In the genomic region with DNA sequence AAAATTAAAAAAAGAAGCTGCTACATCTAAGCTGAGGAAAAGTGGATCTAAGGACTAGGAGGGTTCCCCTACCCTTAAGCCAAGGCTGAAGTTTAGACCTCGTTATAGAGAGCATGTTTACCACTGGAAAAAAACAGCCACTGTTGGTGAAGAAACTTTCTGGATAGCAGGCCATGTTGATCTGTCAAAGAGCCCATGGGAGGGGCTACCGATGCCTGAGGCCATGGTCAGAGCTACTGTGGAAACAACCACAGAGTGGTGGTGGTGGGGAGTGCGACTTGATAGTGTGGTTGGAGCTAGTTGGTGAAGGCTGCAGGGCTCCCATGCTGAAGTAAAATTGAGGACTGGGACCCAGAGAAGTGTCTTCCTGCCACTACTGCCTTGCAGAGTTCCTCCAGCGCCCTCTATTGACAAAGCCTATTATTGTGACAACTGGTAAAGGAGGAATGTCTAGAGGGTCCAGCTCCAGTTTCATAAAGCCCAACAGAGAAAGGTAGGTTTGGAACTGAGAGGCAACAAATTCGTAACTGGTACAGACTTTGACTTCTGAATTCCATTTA, we compare ENCODE assay signal across 9 cellular contexts. TPM values are rescaled to one million over a fixed set of nuclear protein-coding genes. Genes with fewer than 3 reads are reported as not detected.
DNase-seq lines count a peak whose midpoint lies in the region; ATAC-seq and TF ChIP-seq lines count a peak whose summit lies in the region.
"Had no signal": no experiment of that assay in that cellular context is flagged by ENCODE, and none has a peak within 500 bp of the region (broad histone marks: within the 10 kb centered on the region; RNA-seq: fewer than 3 reads in every experiment).

No MANE protein-coding gene starts in this region.

- no peaks in the 10 kb centered on the region for H3K27me3 ChIP-seq in GM23338 (ENCODE audit: insufficient read depth)
- no peaks in the 10 kb centered on the region for H3K27me3 ChIP-seq in upper lobe of left lung
- H3K27me3 ChIP-seq: SJSA1 had no signal

- DNase-seq in COR-L47 (lab: John Stamatoyannopoulos, UW) (peak; percentile 62), GM23338 (ENCODE audit: low spot score) (peak; percentile 97), NCI-H345 treated with DMSO at 0.1 percent for 48 hours (lab: John Stamatoyannopoulos, UW; ENCODE audit: unreplicated experiment) (peak; percentile 29), iPS-NIHi11 (ENCODE audit: low spot score) (peak; percentile 72), upper lobe of left lung (peak in 1 of 2 donors; percentile 59), HK-2 (ENCODE audit: unreplicated experiment) (no peak), epidermal melanocyte (ENCODE audit: insufficient read length, low spot score) (no peak)

- H3K36me3 ChIP-seq in GM23338 (ENCODE audit: insufficient read depth) (peaks cover 8% of the 10 kb centered on the region; the same call in 1 of the 2 replicates), upper lobe of left lung (no peaks in the 10 kb centered on the region)
- H3K36me3 ChIP-seq: SJSA1 had no signal

- no peaks in the 10 kb centered on the region for H3K27me3 Mint-ChIP-seq in GM23338 (ENCODE audit: insufficient read depth, low read depth, poor library complexity)
- H3K27me3 Mint-ChIP-seq in activated T-helper 17 cell treated with anti-CD3 and anti-CD28 coated beads, Interleukin-2, amount 50 U/mL, for 72 hours: peaks cover 27% of the 10 kb centered on the region

- H3K27ac ChIP-seq in GM23338 (ENCODE audit: low read depth): no peak overlapping the region
- no peak overlapping the region for H3K27ac ChIP-seq in upper lobe of left lung
- H3K27ac ChIP-seq: SJSA1 had no signal

- no peak overlapping the region for H3K4me3 ChIP-seq in GM23338
- no peak overlapping the region for H3K4me3 ChIP-seq in upper lobe of left lung
- H3K4me3 ChIP-seq: SJSA1 had no signal

- H3K4me1 ChIP-seq in GM23338 (ENCODE audit: insufficient read depth): no peaks in the 10 kb centered on the region
- peaks cover 0 to 8% (median 2%) of the 10 kb centered on the region in 4 donors for H3K4me1 ChIP-seq in upper lobe of left lung
- H3K4me1 ChIP-seq: SJSA1 had no signal

- H3F3A ChIP-seq in GM23338 (replicated peaks; ENCODE audit: low read depth): no peaks in the 10 kb centered on the region

- peaks cover 7 to 21% (median 11%) of the 10 kb centered on the region in 4 donors for H3K9me3 ChIP-seq in upper lobe of left lung

- TF ChIP-seq CTCF in GM23338 (conservative IDR thresholded peaks at IDR 0.05; ENCODE audit: low read depth in 2 of 2): peak; percentile 83 to 91
- peak; percentile 45 to 59 (median 56) for TF ChIP-seq CTCF in upper lobe of left lung (IDR thresholded peaks at IDR 0.05)

- H3K27ac Mint-ChIP-seq in GM23338: no peak overlapping the region
- no peak overlapping the region for H3K27ac Mint-ChIP-seq in activated T-helper 17 cell treated with anti-CD3 and anti-CD28 coated beads, Interleukin-2, amount 50 U/mL, for 72 hours

- H3K9me2 ChIP-seq in GM23338 (ENCODE audit: insufficient read depth): 0 out of 2 replicates have a peak, but pooled peaks cover 6% of the 10 kb centered on the region

- TF ChIP-seq EP300 in upper lobe of left lung (IDR thresholded peaks at IDR 0.05): no peak

- ATAC-seq in GM23338: peak; percentile 100
- ATAC-seq in activated T-helper 17 cell treated with anti-CD3 and anti-CD28 coated beads, Interleukin-2, amount 50 U/mL, for 72 hours (replicated peaks): peak; percentile 56
- peak; percentile 72 to 91 for ATAC-seq in upper lobe of left lung (ENCODE audit: low FRiP score in 2 of 2)

- H3K79me2 ChIP-seq in GM23338 (replicated peaks; ENCODE audit: insufficient read depth): no peaks in the 10 kb centered on the region

- 49 to 53% methylated on average over 5 of the region's 5 CpGs for WGBS in upper lobe of left lung, 2 donors

- H3K4me1 Mint-ChIP-seq in GM23338: peaks cover 2% of the 10 kb centered on the region; the same call in 2 of the 3 replicates
- H3K4me1 Mint-ChIP-seq in activated T-helper 17 cell treated with anti-CD3 and anti-CD28 coated beads, Interleukin-2, amount 50 U/mL, for 72 hours: no peaks in the 10 kb centered on the region

- H3K4me2 ChIP-seq in GM23338: no peak overlapping the region

- H4K20me1 ChIP-seq in GM23338 (replicated peaks; ENCODE audit: insufficient read depth): no peaks in the 10 kb centered on the region

- H3K9me3 Mint-ChIP-seq in GM23338: peaks cover 22% of the 10 kb centered on the region
- H3K9me3 Mint-ChIP-seq in activated T-helper 17 cell treated with anti-CD3 and anti-CD28 coated beads, Interleukin-2, amount 50 U/mL, for 72 hours: peaks cover 5% of the 10 kb centered on the region

- no peak overlapping the region for H3K4me3 Mint-ChIP-seq in GM23338
- H3K4me3 Mint-ChIP-seq in activated T-helper 17 cell treated with anti-CD3 and anti-CD28 coated beads, Interleukin-2, amount 50 U/mL, for 72 hours: no peak overlapping the region

- no peak for TF ChIP-seq POLR2A in upper lobe of left lung (IDR thresholded peaks at IDR 0.05)

- H3K36me3 Mint-ChIP-seq in GM23338 (ENCODE audit: low read depth): peaks cover 16% of the 10 kb centered on the region; the same call in 2 of the 3 replicates
- no peaks in the 10 kb centered on the region for H3K36me3 Mint-ChIP-seq in activated T-helper 17 cell treated with anti-CD3 and anti-CD28 coated beads, Interleukin-2, amount 50 U/mL, for 72 hours (ENCODE audit: low read depth)

- no peak overlapping the region for H2AFZ ChIP-seq in GM23338

TF ChIP-seq in GM23338, 12 proteins besides CTCF, POLR2A, EP300 and RAD21 (continues in another document):
- TF ChIP-seq, protein P1, sequence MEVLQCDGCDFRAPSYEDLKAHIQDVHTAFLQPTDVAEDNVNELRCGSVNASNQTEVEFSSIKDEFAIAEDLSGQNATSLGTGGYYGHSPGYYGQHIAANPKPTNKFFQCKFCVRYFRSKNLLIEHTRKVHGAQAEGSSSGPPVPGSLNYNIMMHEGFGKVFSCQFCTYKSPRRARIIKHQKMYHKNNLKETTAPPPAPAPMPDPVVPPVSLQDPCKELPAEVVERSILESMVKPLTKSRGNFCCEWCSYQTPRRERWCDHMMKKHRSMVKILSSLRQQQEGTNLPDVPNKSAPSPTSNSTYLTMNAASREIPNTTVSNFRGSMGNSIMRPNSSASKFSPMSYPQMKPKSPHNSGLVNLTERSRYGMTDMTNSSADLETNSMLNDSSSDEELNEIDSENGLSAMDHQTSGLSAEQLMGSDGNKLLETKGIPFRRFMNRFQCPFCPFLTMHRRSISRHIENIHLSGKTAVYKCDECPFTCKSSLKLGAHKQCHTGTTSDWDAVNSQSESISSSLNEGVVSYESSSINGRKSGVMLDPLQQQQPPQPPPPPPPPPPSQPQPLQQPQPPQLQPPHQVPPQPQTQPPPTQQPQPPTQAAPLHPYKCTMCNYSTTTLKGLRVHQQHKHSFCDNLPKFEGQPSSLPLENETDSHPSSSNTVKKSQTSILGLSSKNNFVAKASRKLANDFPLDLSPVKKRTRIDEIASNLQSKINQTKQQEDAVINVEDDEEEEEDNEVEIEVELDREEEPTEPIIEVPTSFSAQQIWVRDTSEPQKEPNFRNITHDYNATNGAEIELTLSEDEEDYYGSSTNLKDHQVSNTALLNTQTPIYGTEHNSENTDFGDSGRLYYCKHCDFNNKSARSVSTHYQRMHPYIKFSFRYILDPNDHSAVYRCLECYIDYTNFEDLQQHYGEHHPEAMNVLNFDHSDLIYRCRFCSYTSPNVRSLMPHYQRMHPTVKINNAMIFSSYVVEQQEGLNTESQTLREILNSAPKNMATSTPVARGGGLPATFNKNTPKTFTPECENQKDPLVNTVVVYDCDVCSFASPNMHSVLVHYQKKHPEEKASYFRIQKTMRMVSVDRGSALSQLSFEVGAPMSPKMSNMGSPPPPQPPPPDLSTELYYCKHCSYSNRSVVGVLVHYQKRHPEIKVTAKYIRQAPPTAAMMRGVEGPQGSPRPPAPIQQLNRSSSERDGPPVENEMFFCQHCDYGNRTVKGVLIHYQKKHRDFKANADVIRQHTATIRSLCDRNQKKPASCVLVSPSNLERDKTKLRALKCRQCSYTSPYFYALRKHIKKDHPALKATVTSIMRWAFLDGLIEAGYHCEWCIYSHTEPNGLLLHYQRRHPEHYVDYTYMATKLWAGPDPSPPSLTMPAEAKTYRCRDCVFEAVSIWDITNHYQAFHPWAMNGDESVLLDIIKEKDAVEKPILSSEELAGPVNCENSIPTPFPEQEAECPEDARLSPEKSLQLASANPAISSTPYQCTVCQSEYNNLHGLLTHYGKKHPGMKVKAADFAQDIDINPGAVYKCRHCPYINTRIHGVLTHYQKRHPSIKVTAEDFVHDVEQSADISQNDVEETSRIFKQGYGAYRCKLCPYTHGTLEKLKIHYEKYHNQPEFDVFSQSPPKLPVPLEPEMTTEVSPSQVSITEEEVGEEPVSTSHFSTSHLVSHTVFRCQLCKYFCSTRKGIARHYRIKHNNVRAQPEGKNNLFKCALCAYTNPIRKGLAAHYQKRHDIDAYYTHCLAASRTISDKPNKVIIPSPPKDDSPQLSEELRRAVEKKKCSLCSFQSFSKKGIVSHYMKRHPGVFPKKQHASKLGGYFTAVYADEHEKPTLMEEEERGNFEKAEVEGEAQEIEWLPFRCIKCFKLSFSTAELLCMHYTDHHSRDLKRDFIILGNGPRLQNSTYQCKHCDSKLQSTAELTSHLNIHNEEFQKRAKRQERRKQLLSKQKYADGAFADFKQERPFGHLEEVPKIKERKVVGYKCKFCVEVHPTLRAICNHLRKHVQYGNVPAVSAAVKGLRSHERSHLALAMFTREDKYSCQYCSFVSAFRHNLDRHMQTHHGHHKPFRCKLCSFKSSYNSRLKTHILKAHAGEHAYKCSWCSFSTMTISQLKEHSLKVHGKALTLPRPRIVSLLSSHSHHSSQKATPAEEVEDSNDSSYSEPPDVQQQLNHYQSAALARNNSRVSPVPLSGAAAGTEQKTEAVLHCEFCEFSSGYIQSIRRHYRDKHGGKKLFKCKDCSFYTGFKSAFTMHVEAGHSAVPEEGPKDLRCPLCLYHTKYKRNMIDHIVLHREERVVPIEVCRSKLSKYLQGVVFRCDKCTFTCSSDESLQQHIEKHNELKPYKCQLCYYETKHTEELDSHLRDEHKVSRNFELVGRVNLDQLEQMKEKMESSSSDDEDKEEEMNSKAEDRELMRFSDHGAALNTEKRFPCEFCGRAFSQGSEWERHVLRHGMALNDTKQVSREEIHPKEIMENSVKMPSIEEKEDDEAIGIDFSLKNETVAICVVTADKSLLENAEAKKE (CRISPR knock-in tag; IDR thresholded peaks at IDR 0.05): peak; percentile 86
- TF ChIP-seq JUNB (IDR thresholded peaks at IDR 0.05; ENCODE audit: unreplicated experiment): no peak
- TF ChIP-seq STAT1 (IDR thresholded peaks at IDR 0.05; ENCODE audit: unreplicated experiment): no peak

RNA-seq across cellular contexts. Expression of gene FAM20A, which starts 12.7 kb away (rescaled TPM):
- 1.4 and 1.6 TPM in 2 replicates for total RNA-seq in GM23338 (2014; rRNA removed; shearing (Covaris generic))
- 1.2 and 1.3 TPM in 2 replicates for polyA plus RNA-seq in GM23338 (2016; fragmentation: Nextera tagmentation; extraction: Ambion mirVana)
- total RNA-seq in activated T-helper 17 cell treated with anti-CD3 and anti-CD28 coated beads, Interleukin-2, amount 50 U/mL, for 72 hours: not detected
- 100 to 1,000 TPM in 2 of 6 donors, 10 to 100 TPM in 4; 40.3 to 150 (median 59.7) TPM for total RNA-seq in upper lobe of left lung
- total RNA-seq: SJSA1 had no signal

Comparison
In these comparisons a context has a peak if more than half of its experiments do, and no peak if none do; other contexts are left out.
1. DNase-seq: peak in COR-L47 (single experiment), GM23338 (single experiment), NCI-H345 treated with DMSO at 0.1 percent for 48 hours (single experiment) and iPS-NIHi11 (single experiment); none in HK-2 (single experiment) and epidermal melanocyte (single experiment).
2. RNA of gene FAM20A, which starts 12.7 kb away (total RNA-seq): 40.3 to 150 TPM in upper lobe of left lung; 1.4 to 1.6 TPM in GM23338 and not detected in activated T-helper 17 cell treated with anti-CD3 and anti-CD28 coated beads, Interleukin-2, amount 50 U/mL, for 72 hours; every median in the first group is over 10 times any median in the second.
3. Peak in every context shown above with its lines, with median percentiles within 50 percentile points of each other: ATAC-seq.